13 cellular contexts compared by ENCODE assay signal in genomic region chr2:8606226-8606625, GRCh38.
DNase-seq lines count a peak whose midpoint lies in the region; ATAC-seq and TF ChIP-seq lines count a peak whose summit lies in the region.
"Had no signal": no experiment of that assay in that cellular context is flagged by ENCODE, and none has a peak within 500 bp of the region (broad histone marks: within the 10 kb centered on the region; RNA-seq: fewer than 3 reads in every experiment).

No MANE protein-coding gene starts in this region.

- no peaks in the 10 kb centered on the region for H3K79me2 ChIP-seq in smooth muscle cell (ENCODE audit: low read depth)

- no peak for DNase-seq in smooth muscle cell (lab: John Stamatoyannopoulos, UW; ENCODE audit: unreplicated experiment)
- DNase-seq in caudate nucleus (lab: John Stamatoyannopoulos, UW) = no peak
- no peak for DNase-seq in DMS79 (lab: John Stamatoyannopoulos, UW)
- DNase-seq in amygdala (lab: John Stamatoyannopoulos, UW) = no peak
- DNase-seq in NCI-H524 treated with DMSO at 0.1 percent for 48 hours (lab: John Stamatoyannopoulos, UW) = no peak
- DNase-seq: DND-41, left ventricle myocardium superior, NCI-H2171 treated with DMSO at 0.1 percent for 48 hours, SW 1271 had no signal

- H3K4me2 ChIP-seq in smooth muscle cell = peak overlapping the region; percentile 29

- peak overlapping the region; percentile 34 for H3K27ac ChIP-seq in smooth muscle cell (ENCODE audit: low read depth)
- no peak overlapping the region for H3K27ac ChIP-seq in caudate nucleus (ENCODE audit: low read depth, low read length)

- H3K4me1 ChIP-seq in smooth muscle cell (ENCODE audit: low read depth) = peaks cover 10% of the 10 kb centered on the region
- H3K4me1 ChIP-seq: prostate gland had no signal

- H3K36me3 ChIP-seq in smooth muscle cell (ENCODE audit: low read depth) = no peaks in the 10 kb centered on the region
- H3K36me3 ChIP-seq: prostate gland had no signal

- H2AFZ ChIP-seq in smooth muscle cell (ENCODE audit: low read depth) = no peak overlapping the region

- no peaks in the 10 kb centered on the region for H3K27me3 ChIP-seq in smooth muscle cell (ENCODE audit: low read depth)

- no peak for TF ChIP-seq CTCF in smooth muscle cell (IDR thresholded peaks at IDR 0.05; ENCODE audit: borderline replicate concordance, insufficient read depth, poor library complexity, severe bottlenecking)

- H3F3A ChIP-seq in smooth muscle cell (ENCODE audit: low read depth) = peaks cover 18% of the 10 kb centered on the region

- ATAC-seq in GM19025 (IDR thresholded peaks at IDR 0.05; ENCODE audit: low read depth, unreplicated experiment) (peak; percentile 95), GM21786 (IDR thresholded peaks at IDR 0.05; ENCODE audit: unreplicated experiment) (peak; percentile 97), HG03342 (IDR thresholded peaks at IDR 0.05; ENCODE audit: unreplicated experiment) (peak; percentile 87)
- ATAC-seq: left ventricle myocardium superior had no signal

- no peaks in the 10 kb centered on the region for H3K9me3 ChIP-seq in smooth muscle cell (replicated peaks; ENCODE audit: low read depth)
- H3K9me3 ChIP-seq: prostate gland had no signal

- H3K9ac ChIP-seq in smooth muscle cell (ENCODE audit: low read depth) = no peak overlapping the region

- H3K4me3 ChIP-seq in smooth muscle cell = no peak overlapping the region
- H3K4me3 ChIP-seq: prostate gland had no signal

- no peaks in the 10 kb centered on the region for H4K20me1 ChIP-seq in smooth muscle cell (ENCODE audit: low read depth)

- 87% methylated on average over 8 of the region's 8 CpGs for WGBS in smooth muscle cell (ENCODE audit: low lambda C conversion rate)
